Comparison of ENCODE assay signal across 19 cellular contexts in the genomic region with DNA sequence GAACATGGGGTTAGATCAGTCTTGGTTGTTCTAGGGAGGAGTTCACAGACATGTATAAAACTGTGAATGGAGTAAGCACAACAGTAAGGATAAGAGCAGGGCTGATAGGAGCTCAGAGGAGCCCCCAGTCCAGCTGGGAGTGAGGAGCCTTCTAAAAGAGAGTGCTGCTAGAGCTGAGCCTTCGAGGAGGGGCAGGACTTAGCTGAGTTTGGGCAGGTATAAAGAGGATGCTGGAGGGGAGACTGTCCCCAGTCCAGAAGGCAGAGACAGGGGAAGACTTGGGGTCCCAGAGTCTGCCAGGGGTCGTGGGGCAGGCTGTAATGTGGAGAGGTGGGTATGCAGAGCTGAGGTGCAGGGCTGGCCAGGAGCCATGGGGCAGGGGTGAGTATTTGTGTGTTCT. TPM values are rescaled to one million over a fixed set of nuclear protein-coding genes. Genes with fewer than 3 reads are reported as not detected.
DNase-seq lines count a peak whose midpoint lies in the region; ATAC-seq and TF ChIP-seq lines count a peak whose summit lies in the region.
"Had no signal": no experiment of that assay in that cellular context is flagged by ENCODE, and none has a peak within 500 bp of the region (broad histone marks: within the 10 kb centered on the region; RNA-seq: fewer than 3 reads in every experiment).

No MANE protein-coding gene starts in this region.

- no peak overlapping the region for H3K27ac Mint-ChIP-seq in activated naive CD8-positive, alpha-beta T cell treated with anti-CD3 and anti-CD28 coated beads, Interleukin-2, amount 10 ng/mL, durations not matched to agents 7 days and 5 days
- H3K27ac Mint-ChIP-seq in activated naive CD8-positive, alpha-beta T cell treated with anti-CD3 and anti-CD28 coated beads, Interleukin-2, amount 50 U/mL, for 24 hours: no peak overlapping the region
- no peak overlapping the region for H3K27ac Mint-ChIP-seq in WTC11
- H3K27ac Mint-ChIP-seq in naive thymus-derived CD4-positive, alpha-beta T cell: peak overlapping the region in 5 of 9 donors; percentile 2 to 92 (median 71)
- H3K27ac Mint-ChIP-seq: HFFc6 had no signal

- H3K27me3 Mint-ChIP-seq in activated naive CD8-positive, alpha-beta T cell treated with anti-CD3 and anti-CD28 coated beads, Interleukin-2, amount 10 ng/mL, durations not matched to agents 7 days and 5 days: peaks cover 6% of the 10 kb centered on the region
- H3K27me3 Mint-ChIP-seq in activated naive CD8-positive, alpha-beta T cell treated with anti-CD3 and anti-CD28 coated beads, Interleukin-2, amount 50 U/mL, for 24 hours: no peaks in the 10 kb centered on the region
- H3K27me3 Mint-ChIP-seq in WTC11 (ENCODE audit: low read depth): no peaks in the 10 kb centered on the region; the same call in 1 of the 2 replicates
- peaks cover 0 to 11% (median 0%) of the 10 kb centered on the region in 5 donors for H3K27me3 Mint-ChIP-seq in naive thymus-derived CD4-positive, alpha-beta T cell

- H3K36me3 Mint-ChIP-seq in activated naive CD8-positive, alpha-beta T cell treated with anti-CD3 and anti-CD28 coated beads, Interleukin-2, amount 10 ng/mL, durations not matched to agents 7 days and 5 days: no peaks in the 10 kb centered on the region
- H3K36me3 Mint-ChIP-seq in activated naive CD8-positive, alpha-beta T cell treated with anti-CD3 and anti-CD28 coated beads, Interleukin-2, amount 50 U/mL, for 24 hours (ENCODE audit: low read depth): no peaks in the 10 kb centered on the region
- peaks cover 11% of the 10 kb centered on the region; the same call in 1 of the 2 replicates for H3K36me3 Mint-ChIP-seq in WTC11
- peaks cover 0 to 11% (median 4%) of the 10 kb centered on the region in 5 donors for H3K36me3 Mint-ChIP-seq in naive thymus-derived CD4-positive, alpha-beta T cell

- no peaks in the 10 kb centered on the region for H3K9me3 ChIP-seq in naive thymus-derived CD4-positive, alpha-beta T cell (ENCODE audit: control insufficient read depth in 2 of 3, low read length in 3 of 3)
- no peaks in the 10 kb centered on the region for H3K9me3 ChIP-seq in stomach smooth muscle (ENCODE audit: control insufficient read depth in 2 of 2, low read length in 2 of 2)
- H3K9me3 ChIP-seq: colonic mucosa, lower lobe of right lung, suprapubic skin had no signal

- no peaks in the 10 kb centered on the region for H3K27me3 ChIP-seq in naive thymus-derived CD4-positive, alpha-beta T cell (ENCODE audit: control insufficient read depth in 2 of 2, insufficient read depth in 2 of 2, low read length in 2 of 2)
- H3K27me3 ChIP-seq in stomach smooth muscle (ENCODE audit: control insufficient read depth in 1 of 2, insufficient read depth in 2 of 2, low read length in 2 of 2): no peaks in the 10 kb centered on the region
- H3K27me3 ChIP-seq: colonic mucosa, suprapubic skin had no signal

- TF ChIP-seq CTCF in WTC11 (IDR thresholded peaks at IDR 0.05): no peak

- peaks cover 3 to 7% of the 10 kb centered on the region in 2 donors for H3K4me1 ChIP-seq in naive thymus-derived CD4-positive, alpha-beta T cell (ENCODE audit: control insufficient read depth in 2 of 2, insufficient read depth in 2 of 2, low read length in 2 of 2)
- H3K4me1 ChIP-seq in stomach smooth muscle (ENCODE audit: control insufficient read depth, insufficient read depth, low read length): peaks cover 21% of the 10 kb centered on the region
- H3K4me1 ChIP-seq: colonic mucosa had no signal

- no peak for ATAC-seq in activated naive CD8-positive, alpha-beta T cell treated with anti-CD3 and anti-CD28 coated beads, Interleukin-2, amount 10 ng/mL, durations not matched to agents 7 days and 5 days (ENCODE audit: low read depth)
- ATAC-seq in activated naive CD8-positive, alpha-beta T cell treated with anti-CD3 and anti-CD28 coated beads, Interleukin-2, amount 50 U/mL, for 24 hours: no peak
- ATAC-seq in WTC11: no peak
- no peak for ATAC-seq in naive thymus-derived CD4-positive, alpha-beta T cell
- ATAC-seq: lower lobe of right lung had no signal

- peaks cover 5% of the 10 kb centered on the region for H3K4me1 Mint-ChIP-seq in activated naive CD8-positive, alpha-beta T cell treated with anti-CD3 and anti-CD28 coated beads, Interleukin-2, amount 10 ng/mL, durations not matched to agents 7 days and 5 days
- peaks cover 9% of the 10 kb centered on the region for H3K4me1 Mint-ChIP-seq in activated naive CD8-positive, alpha-beta T cell treated with anti-CD3 and anti-CD28 coated beads, Interleukin-2, amount 50 U/mL, for 24 hours
- peaks cover 13% of the 10 kb centered on the region for H3K4me1 Mint-ChIP-seq in WTC11
- peaks cover 4 to 16% (median 12%) of the 10 kb centered on the region in 7 donors for H3K4me1 Mint-ChIP-seq in naive thymus-derived CD4-positive, alpha-beta T cell

- no peaks in the 10 kb centered on the region for H3K9me3 Mint-ChIP-seq in activated naive CD8-positive, alpha-beta T cell treated with anti-CD3 and anti-CD28 coated beads, Interleukin-2, amount 10 ng/mL, durations not matched to agents 7 days and 5 days
- no peaks in the 10 kb centered on the region for H3K9me3 Mint-ChIP-seq in activated naive CD8-positive, alpha-beta T cell treated with anti-CD3 and anti-CD28 coated beads, Interleukin-2, amount 50 U/mL, for 24 hours
- no peaks in the 10 kb centered on the region for H3K9me3 Mint-ChIP-seq in WTC11
- H3K9me3 Mint-ChIP-seq in naive thymus-derived CD4-positive, alpha-beta T cell: no peaks in the 10 kb centered on the region
- H3K9me3 Mint-ChIP-seq: HFFc6 had no signal

- H3K27ac ChIP-seq in naive thymus-derived CD4-positive, alpha-beta T cell (ENCODE audit: low read depth, low read length): no peak overlapping the region
- peak overlapping the region; percentile 60 for H3K27ac ChIP-seq in stomach smooth muscle (ENCODE audit: low read length)
- H3K27ac ChIP-seq: colonic mucosa, lower lobe of right lung, suprapubic skin had no signal

- intact Hi-C loops in naive thymus-derived CD4-positive, alpha-beta T cell (cut with micrococcal nuclease): no loop called here

- H3K4me3 Mint-ChIP-seq in activated naive CD8-positive, alpha-beta T cell treated with anti-CD3 and anti-CD28 coated beads, Interleukin-2, amount 10 ng/mL, durations not matched to agents 7 days and 5 days: peak overlapping the region; percentile 16
- no peak overlapping the region for H3K4me3 Mint-ChIP-seq in activated naive CD8-positive, alpha-beta T cell treated with anti-CD3 and anti-CD28 coated beads, Interleukin-2, amount 50 U/mL, for 24 hours
- peak overlapping the region; percentile 31 for H3K4me3 Mint-ChIP-seq in WTC11
- peak overlapping the region; percentile 18 to 82 (median 70) for H3K4me3 Mint-ChIP-seq in naive thymus-derived CD4-positive, alpha-beta T cell
- H3K4me3 Mint-ChIP-seq: HFFc6 had no signal

- no peak overlapping the region for H3K4me3 ChIP-seq in naive thymus-derived CD4-positive, alpha-beta T cell (ENCODE audit: low read length)
- H3K4me3 ChIP-seq in stomach smooth muscle (ENCODE audit: low read length in 2 of 2): no peak overlapping the region
- H3K4me3 ChIP-seq: colonic mucosa, lower lobe of right lung, suprapubic skin had no signal

- POLR2A ChIA-PET in activated naive CD8-positive, alpha-beta T cell treated with anti-CD3 and anti-CD28 coated beads, Interleukin-2, amount 10 ng/mL, durations not matched to agents 7 days and 5 days (lab: Charles Lee): interaction anchor here (3.4 kb wide), 1 partner anchor 32 kb away, joined by 19 read pairs; the partner anchor contains the start of gene RPL32
- POLR2A ChIA-PET in WTC11 (lab: Charles Lee): no interaction called here
- POLR2A ChIA-PET in naive thymus-derived CD4-positive, alpha-beta T cell (lab: Charles Lee): interaction anchor here (2.3 kb wide), 1 partner anchor 12 kb away, joined by 15 read pairs; the partner anchor contains the start of gene CAND2

- peaks cover 0 to under 1% (median 0%) of the 10 kb centered on the region in 3 experiments for H3K36me3 ChIP-seq in naive thymus-derived CD4-positive, alpha-beta T cell (ENCODE audit: control insufficient read depth in 2 of 3, insufficient read depth in 3 of 3, low read length in 3 of 3)
- peaks cover 28 to 36% of the 10 kb centered on the region in 2 donors for H3K36me3 ChIP-seq in stomach smooth muscle (ENCODE audit: control insufficient read depth in 2 of 2, insufficient read depth in 2 of 2, low read length in 2 of 2)
- H3K36me3 ChIP-seq: colonic mucosa, suprapubic skin had no signal

- H3K9ac ChIP-seq in stomach smooth muscle (ENCODE audit: low read length in 2 of 2): no peak overlapping the region

- DNase-seq in activated naive CD8-positive, alpha-beta T cell treated with anti-CD3 and anti-CD28 coated beads, Interleukin-2, amount 10 ng/mL, durations not matched to agents 7 days and 5 days: no peak
- DNase-seq in activated naive CD8-positive, alpha-beta T cell treated with anti-CD3 and anti-CD28 coated beads, Interleukin-2, amount 50 U/mL, for 24 hours: no peak
- DNase-seq in WTC11 (ENCODE audit: low spot score): no peak
- DNase-seq in naive thymus-derived CD4-positive, alpha-beta T cell: no peak
- DNase-seq in epidermal melanocyte (ENCODE audit: insufficient read length, low spot score): no peak
- no peak for DNase-seq in NOMO-1 (lab: John Stamatoyannopoulos, UW; ENCODE audit: unreplicated experiment in 2 of 2)
- DNase-seq in anterior cingulate cortex (lab: John Stamatoyannopoulos, UW): no peak
- DNase-seq: activated CD4-positive, CD25-positive, alpha-beta regulatory T cell treated with anti-CD3 and anti-CD28 coated beads, Interleukin-2, amount 50 U/mL, for 72 hours; activated effector memory CD4-positive, alpha-beta T cell treated with Interleukin-2 at 50 U/mL for 16 hours; colonic mucosa; COR-L47; HFFc6; lower lobe of right lung; NCI-H748 treated with DMSO at 0.1 percent for 48 hours; OCI-M1 had no signal

- CTCF ChIA-PET in WTC11 (lab: Charles Lee): interaction anchor here (2.3 to 4.3 kb wide), 3 partner anchors 11 to 102 kb away, joined by 22 to 62 read pairs (median 47); partner anchors contain the start of gene CAND2
- CTCF ChIA-PET in naive thymus-derived CD4-positive, alpha-beta T cell (lab: Charles Lee): interaction anchor here (1.0 to 2.3 kb wide), 2 partner anchors 21 to 41 kb away, joined by 3 to 14 read pairs; no protein-coding TSS in a partner anchor

RNA-seq across cellular contexts. Expression of gene CAND2, which starts 12.1 kb away (rescaled TPM):
- total RNA-seq in activated naive CD8-positive, alpha-beta T cell treated with anti-CD3 and anti-CD28 coated beads, Interleukin-2, amount 10 ng/mL, durations not matched to agents 7 days and 5 days: under 1 TPM; 0.79 to 0.97 TPM
- total RNA-seq in WTC11 (2021): 13.7 to 15.4 TPM (median 14.3 TPM) in 3 replicates
- total RNA-seq in naive thymus-derived CD4-positive, alpha-beta T cell: 1 to 10 TPM in 4 of 5 experiments, under 1 TPM in 1; 0.15 to 8.2 (median 4.3) TPM
- 1 to 10 TPM; 3.4 to 5.5 TPM for polyA plus RNA-seq in naive thymus-derived CD4-positive, alpha-beta T cell

RNA-seq across cellular contexts. Expression of gene RPL32, which starts 32.8 kb away (rescaled TPM):
- total RNA-seq in activated naive CD8-positive, alpha-beta T cell treated with anti-CD3 and anti-CD28 coated beads, Interleukin-2, amount 10 ng/mL, durations not matched to agents 7 days and 5 days: 1,000 to 10,000 TPM; 2,162 to 2,195 TPM
- total RNA-seq in WTC11 (2021): 1,643 to 1,831 TPM (median 1,818 TPM) in 3 replicates
- 1,000 to 10,000 TPM; 1,890 to 4,471 (median 4,246) TPM for total RNA-seq in naive thymus-derived CD4-positive, alpha-beta T cell
- polyA plus RNA-seq in naive thymus-derived CD4-positive, alpha-beta T cell: 1,000 to 10,000 TPM; 4,172 to 4,415 TPM

RNA-seq across cellular contexts. Expression of gene TMEM40, which starts 49.5 kb away (rescaled TPM):
- not detected for total RNA-seq in activated naive CD8-positive, alpha-beta T cell treated with anti-CD3 and anti-CD28 coated beads, Interleukin-2, amount 10 ng/mL, durations not matched to agents 7 days and 5 days
- total RNA-seq in WTC11 (2021): 0.17 TPM in 1 of 3 replicates, not detected in the others
- 1 to 10 TPM in 1 of 5 experiments, not detected in 4; 1.1 TPM for total RNA-seq in naive thymus-derived CD4-positive, alpha-beta T cell
- polyA plus RNA-seq in naive thymus-derived CD4-positive, alpha-beta T cell: not detected
- total RNA-seq: colonic mucosa; pulmonary artery endothelial cell; T-helper 2 cell treated with Interferon-gamma antibody and Interleukin-4, amounts not matched to agents 100 ng/mL and 5 ng/mL, for 36 hours had no signal

Comparison
In these comparisons a context has a peak if more than half of its experiments do, and no peak if none do; other contexts are left out.
1. H3K27ac Mint-ChIP-seq: peak in naive thymus-derived CD4-positive, alpha-beta T cell (5 of 9); none in activated naive CD8-positive, alpha-beta T cell treated with anti-CD3 and anti-CD28 coated beads, Interleukin-2, amount 10 ng/mL, durations not matched to agents 7 days and 5 days (single experiment), activated naive CD8-positive, alpha-beta T cell treated with anti-CD3 and anti-CD28 coated beads, Interleukin-2, amount 50 U/mL, for 24 hours (single experiment) and WTC11 (single experiment).